ENCODE assay signal across 18 cellular contexts in genomic region chr6:101125380-101125971, GRCh38.
"Had no signal": no experiment of that assay in that cellular context is flagged by ENCODE, and none has a peak within 500 bp of the region (broad histone marks: within the 10 kb centered on the region; RNA-seq: fewer than 3 reads in every experiment).

No MANE protein-coding gene starts in this region.

- ATAC-seq: activated CD4-positive, CD25-positive, alpha-beta regulatory T cell treated with anti-CD3 and anti-CD28 coated beads, Interleukin-2, amount 50 U/mL, for 24 hours; naive thymus-derived CD8-positive, alpha-beta T cell; pancreas; right lobe of liver; stimulated activated naive CD8-positive, alpha-beta T cell treated with anti-CD3 and anti-CD28 coated beads, Interleukin-15, amount 100 ng/mL, for 72 hours had no signal

- DNase-seq: activated CD4-positive, alpha-beta T cell treated with anti-CD3 and anti-CD28 coated beads, Interleukin-2, amount 50 U/mL, for 1 hour; activated CD8-positive, alpha-beta memory T cell treated with anti-CD3 and anti-CD28 coated beads, Interleukin-2, amount 50 U/mL, for 48 hours; activated effector memory CD4-positive, alpha-beta T cell treated with Interleukin-2 at 50 U/mL for 16 hours; activated naive CD4-positive, alpha-beta T cell treated with anti-CD3 and anti-CD28 coated beads, Interleukin-2, amount 50 U/mL, for 16 hours; activated T-cell treated with anti-CD3 and anti-CD28 coated beads, Interleukin-2, amount 50 U/mL, for 48 hours; colonic mucosa; endodermal cell; foreskin fibroblast; naive thymus-derived CD8-positive, alpha-beta T cell; pancreas; right lobe of liver; small intestine; stimulated activated CD4-positive, alpha-beta T cell treated with anti-CD3 and anti-CD28 coated beads, Interleukin-15, amount 100 ng/mL, for 24 hours; stimulated activated CD4-positive, alpha-beta T cell treated with anti-CD3 and anti-CD28 coated beads, Interleukin-4, amount 100 ng/mL, for 1 hour; stimulated activated naive CD8-positive, alpha-beta T cell treated with anti-CD3 and anti-CD28 coated beads, Interleukin-15, amount 100 ng/mL, for 72 hours; transverse colon; uterus had no signal
